8 cellular contexts compared by ENCODE assay signal in genomic region chr7:121330053-121330833, GRCh38. TPM values are rescaled to one million over a fixed set of nuclear protein-coding genes. Genes with fewer than 3 reads are reported as not detected.
DNase-seq lines count a peak whose midpoint lies in the region; ATAC-seq and TF ChIP-seq lines count a peak whose summit lies in the region.

No MANE protein-coding gene starts in this region.

- H3K36me3 ChIP-seq in smooth muscle cell (ENCODE audit: low read depth) = no peaks in the 10 kb centered on the region

- peak overlapping the region; percentile 56 for H2AFZ ChIP-seq in smooth muscle cell (ENCODE audit: low read depth)

- H3K27me3 Mint-ChIP-seq in activated naive CD4-positive, alpha-beta T cell treated with anti-CD3 and anti-CD28 coated beads, Interleukin-2, amount 50 U/mL, for 24 hours = peaks cover 52% of the 10 kb centered on the region
- H3K27me3 Mint-ChIP-seq in activated B cell treated with CpG ODN at 0.5 μM for 24 hours = peaks cover 11% of the 10 kb centered on the region

- POLR2A ChIA-PET in activated B cell treated with CpG ODN at 0.5 μM for 24 hours (lab: Charles Lee) = interaction anchor here (0.5 to 2.0 kb wide), 20 partner anchors 15 to 380 kb away, joined by 3 to 14 read pairs (median 4); partner anchors contain the start of genes FAM3C and ING3

- no peak for DNase-seq in activated naive CD4-positive, alpha-beta T cell treated with anti-CD3 and anti-CD28 coated beads, Interleukin-2, amount 50 U/mL, for 16 hours
- DNase-seq in activated B cell treated with CpG ODN at 0.5 μM for 24 hours = peak; percentile 32
- no peak for DNase-seq in smooth muscle cell (lab: John Stamatoyannopoulos, UW; ENCODE audit: unreplicated experiment)
- no peak for DNase-seq in Kasumi-1 (lab: John Stamatoyannopoulos, UW)
- DNase-seq in OCI-M2 (lab: John Stamatoyannopoulos, UW; ENCODE audit: unreplicated experiment) = no peak

- TF ChIP-seq CTCF in activated B cell treated with CpG ODN at 0.5 μM for 24 hours (IDR thresholded peaks at IDR 0.05) = no peak
- TF ChIP-seq CTCF in smooth muscle cell (IDR thresholded peaks at IDR 0.05; ENCODE audit: borderline replicate concordance, insufficient read depth, poor library complexity, severe bottlenecking) = no peak

- intact Hi-C loops in activated B cell treated with CpG ODN at 0.5 μM for 24 hours (cut with micrococcal nuclease) = loop anchor here (1.0 kb wide), 1 partner anchor 150 kb away; no protein-coding TSS in a partner anchor

- no peaks in the 10 kb centered on the region for H3K79me2 ChIP-seq in smooth muscle cell (ENCODE audit: low read depth)

- H3K4me1 Mint-ChIP-seq in activated naive CD4-positive, alpha-beta T cell treated with anti-CD3 and anti-CD28 coated beads, Interleukin-2, amount 50 U/mL, for 24 hours = peaks cover 25% of the 10 kb centered on the region
- peaks cover 35% of the 10 kb centered on the region for H3K4me1 Mint-ChIP-seq in activated B cell treated with CpG ODN at 0.5 μM for 24 hours

- H3K27ac Mint-ChIP-seq in activated naive CD4-positive, alpha-beta T cell treated with anti-CD3 and anti-CD28 coated beads, Interleukin-2, amount 50 U/mL, for 24 hours = no peak overlapping the region
- peak overlapping the region; percentile 85 for H3K27ac Mint-ChIP-seq in activated B cell treated with CpG ODN at 0.5 μM for 24 hours

- peaks cover 65% of the 10 kb centered on the region for H3K27me3 ChIP-seq in smooth muscle cell (ENCODE audit: low read depth)

- H3K4me1 ChIP-seq in smooth muscle cell (ENCODE audit: low read depth) = peaks cover 15% of the 10 kb centered on the region

- H3K4me3 ChIP-seq in iPS-11a (ENCODE audit: low read depth, low read length) = peak overlapping the region; percentile 48
- peak overlapping the region; percentile 52 for H3K4me3 ChIP-seq in smooth muscle cell

- peak overlapping the region; percentile 89 for H3K4me2 ChIP-seq in smooth muscle cell

- H3K27ac ChIP-seq in smooth muscle cell (ENCODE audit: low read depth) = no peak overlapping the region

- no peaks in the 10 kb centered on the region for H3K9me3 Mint-ChIP-seq in activated naive CD4-positive, alpha-beta T cell treated with anti-CD3 and anti-CD28 coated beads, Interleukin-2, amount 50 U/mL, for 24 hours
- H3K9me3 Mint-ChIP-seq in activated B cell treated with CpG ODN at 0.5 μM for 24 hours = no peaks in the 10 kb centered on the region

- H3K4me3 Mint-ChIP-seq in activated naive CD4-positive, alpha-beta T cell treated with anti-CD3 and anti-CD28 coated beads, Interleukin-2, amount 50 U/mL, for 24 hours = peak overlapping the region; percentile 11
- peak overlapping the region; percentile 91 for H3K4me3 Mint-ChIP-seq in activated B cell treated with CpG ODN at 0.5 μM for 24 hours

- no peaks in the 10 kb centered on the region for H3K36me3 Mint-ChIP-seq in activated naive CD4-positive, alpha-beta T cell treated with anti-CD3 and anti-CD28 coated beads, Interleukin-2, amount 50 U/mL, for 24 hours
- peaks cover 18% of the 10 kb centered on the region for H3K36me3 Mint-ChIP-seq in activated B cell treated with CpG ODN at 0.5 μM for 24 hours (ENCODE audit: low read depth)

- WGBS in smooth muscle cell (ENCODE audit: low lambda C conversion rate) = 3% methylated on average over 52 of the region's 52 CpGs

- no peaks in the 10 kb centered on the region for H3F3A ChIP-seq in smooth muscle cell (ENCODE audit: low read depth)

- no peaks in the 10 kb centered on the region for H3K9me3 ChIP-seq in smooth muscle cell (replicated peaks; ENCODE audit: low read depth)

- H3K9ac ChIP-seq in smooth muscle cell (ENCODE audit: low read depth) = no peak overlapping the region

- peak; percentile 46 for ATAC-seq in HG02943 (IDR thresholded peaks at IDR 0.05; ENCODE audit: low read depth, unreplicated experiment)
- peak; percentile 56 for ATAC-seq in activated B cell treated with CpG ODN at 0.5 μM for 24 hours (ENCODE audit: low read depth)

- no peaks in the 10 kb centered on the region for H4K20me1 ChIP-seq in smooth muscle cell (ENCODE audit: low read depth)

- CTCF ChIA-PET in activated B cell treated with CpG ODN at 0.5 μM for 24 hours (lab: Charles Lee) = interaction anchor here (0.6 to 1.4 kb wide), 17 partner anchors 17 to 664 kb away, joined by 3 to 7 read pairs (median 4); no protein-coding TSS in a partner anchor

RNA-seq across cellular contexts. Expression of gene WNT16, which starts 1.4 kb away (rescaled TPM):
- 4.9 and 6.7 TPM in 2 replicates for total RNA-seq in activated B cell treated with CpG ODN at 0.5 μM for 24 hours
- total RNA-seq in smooth muscle cell = not detected in 2 replicates
- 0.08 and 0.63 TPM in 2 replicates for polyA plus RNA-seq in smooth muscle cell
